In genomic region chr7:133491846-133492652, GRCh38 we compare ENCODE assay signal across 17 cellular contexts.
A peak's percentile ranks its signal among the peaks of the same experiment; 100 is the strongest.
DNase-seq lines count a peak whose midpoint lies in the region; TF ChIP-seq lines count a peak whose summit lies in the region.
"Had no signal": no experiment of that assay in that cellular context is flagged by ENCODE, and none has a peak within 500 bp of the region (broad histone marks: within the 10 kb centered on the region; RNA-seq: fewer than 3 reads in every experiment).

No MANE protein-coding gene starts in this region.

- POLR2A ChIA-PET in HEK293 (lab: Yijun Ruan, JAX) (no interaction called here), SK-N-SH (lab: Yijun Ruan, JAX) (no interaction called here)

- TF ChIP-seq POLR2A in spleen (IDR thresholded peaks at IDR 0.05) = no peak

- no peak; a peak in 1 of 4 replicates for TF ChIP-seq EP300 in SK-N-SH (IDR thresholded peaks at IDR 0.05; ENCODE audit: borderline replicate concordance in 1 of 2, low read depth in 1 of 2, low read length in 1 of 2)

- H3K9me3 ChIP-seq in HEK293 (ENCODE audit: control insufficient read depth, insufficient read depth, low read depth, low read length) (no peaks in the 10 kb centered on the region), SK-N-SH (no peaks in the 10 kb centered on the region), spleen (no peaks in the 10 kb centered on the region), neuronal stem cell (replicated peaks in 1 of 2; ENCODE audit: control insufficient read depth in 2 of 2, insufficient read depth in 1 of 2, low read depth in 1 of 2, low read length in 2 of 2) (peaks cover 0 to 1% of the 10 kb centered on the region in 2 donors)

- peaks cover 19% of the 10 kb centered on the region for H3K4me1 ChIP-seq in HEK293 (ENCODE audit: control insufficient read depth, insufficient read depth, low read length)
- H3K4me1 ChIP-seq in SK-N-SH (ENCODE audit: control insufficient read depth in 1 of 2, insufficient read depth in 2 of 2, low read depth in 1 of 2, low read length in 1 of 2) = peaks cover 5 to 8% of the 10 kb centered on the region in 2 experiments; a peak in 1 of 4 replicates
- no peaks in the 10 kb centered on the region for H3K4me1 ChIP-seq in spleen
- no peaks in the 10 kb centered on the region for H3K4me1 ChIP-seq in neuronal stem cell (ENCODE audit: control insufficient read depth in 2 of 2, insufficient read depth in 1 of 2, low read depth in 1 of 2, low read length in 2 of 2)
- H3K4me1 ChIP-seq: BLaER1 had no signal

- H3K36me3 ChIP-seq in HEK293 (ENCODE audit: control insufficient read depth in 2 of 2, insufficient read depth in 1 of 2, low read length in 2 of 2) (no peaks in the 10 kb centered on the region), SK-N-SH (replicated peaks in 1 of 2; ENCODE audit: control insufficient read depth in 1 of 2, insufficient read depth in 2 of 2, low read length in 1 of 2) (peaks cover 9 to 26% of the 10 kb centered on the region in 2 experiments), spleen (peaks cover 0 to 20% (median 0%) of the 10 kb centered on the region in 6 donors), neuronal stem cell (replicated peaks in 1 of 2; ENCODE audit: control insufficient read depth in 2 of 2, insufficient read depth in 2 of 2, low read length in 2 of 2) (peaks cover 2 to 5% of the 10 kb centered on the region in 2 donors)

- H3K27me3 ChIP-seq in SK-N-SH (ENCODE audit: insufficient read depth) (no peaks in the 10 kb centered on the region), spleen (replicated peaks in 1 of 7) (no peaks in the 10 kb centered on the region), neuronal stem cell (ENCODE audit: control insufficient read depth in 3 of 3, insufficient read depth in 3 of 3, low read depth in 1 of 3, low read length in 3 of 3) (no peaks in the 10 kb centered on the region)
- H3K27me3 ChIP-seq: BLaER1 had no signal

- no peak overlapping the region for H2AK5ac ChIP-seq in neuronal stem cell (ENCODE audit: low read depth, low read length)

- no peak overlapping the region for H2BK5ac ChIP-seq in neuronal stem cell (ENCODE audit: low read length)

- no peak overlapping the region for H3K4ac ChIP-seq in neuronal stem cell (ENCODE audit: low read length)

- TF ChIP-seq RAD21 in SK-N-SH (IDR thresholded peaks at IDR 0.05; ENCODE audit: low read length) = no peak

- no peak for TF ChIP-seq CTCF in HEK293 (tag by site-specific recombination; IDR thresholded peaks at IDR 0.05)
- no peak for TF ChIP-seq CTCF in SK-N-SH (IDR thresholded peaks at IDR 0.05)
- no peak for TF ChIP-seq CTCF in fibroblast of mammary gland (conservative IDR thresholded peaks at IDR 0.05; ENCODE audit: control insufficient read depth, insufficient read depth, low read depth, low read length)
- no peak for TF ChIP-seq CTCF in spleen (IDR thresholded peaks at IDR 0.05 in 8 of 11, conservative IDR thresholded peaks at IDR 0.05 in 3 of 11)

- H3K4me2 ChIP-seq in SK-N-SH = no peak overlapping the region
- H3K4me2 ChIP-seq in neuronal stem cell (ENCODE audit: insufficient read depth, low read length, poor library complexity, severe bottlenecking) = no peak overlapping the region
- H3K4me2 ChIP-seq: BLaER1 had no signal

- no peak overlapping the region for H4K8ac ChIP-seq in neuronal stem cell (ENCODE audit: low read depth, low read length)

- H3F3A ChIP-seq in SK-N-SH (replicated peaks; ENCODE audit: insufficient read depth) = peaks cover 13% of the 10 kb centered on the region

- H3K18ac ChIP-seq in neuronal stem cell (ENCODE audit: low read length) = no peak overlapping the region

- H4K91ac ChIP-seq in neuronal stem cell (ENCODE audit: low read depth, low read length, poor library complexity) = no peak overlapping the region

- no peak overlapping the region for H2BK15ac ChIP-seq in neuronal stem cell (ENCODE audit: low read length)

- intact Hi-C loops in spleen (cut with DNase I; ENCODE audit: low total_unique reads) = no loop called here

- H3K79me1 ChIP-seq in neuronal stem cell (ENCODE audit: low read depth, low read length) = no peaks in the 10 kb centered on the region

- H3K4me3 ChIP-seq in HEK293 (ENCODE audit: low read depth, low read length) (no peak overlapping the region), SK-N-SH (ENCODE audit: low read depth in 2 of 2, low read length in 1 of 2) (no peak overlapping the region), fibroblast of mammary gland (ENCODE audit: control insufficient read depth, low read depth, low read length) (no peak overlapping the region), spleen (no peak overlapping the region), neuronal stem cell (ENCODE audit: low read length in 2 of 2) (no peak overlapping the region)
- H3K4me3 ChIP-seq: BLaER1 had no signal

- H3K14ac ChIP-seq in neuronal stem cell (ENCODE audit: low read length) = no peak overlapping the region

- DNase-seq in A172 (ENCODE audit: low spot score) (peak; percentile 42), SK-N-SH (no peak), fibroblast of mammary gland (ENCODE audit: low read depth) (peak; percentile 8), spleen (no peak), NCI-H774 (lab: John Stamatoyannopoulos, UW) (no peak), neuronal stem cell (ENCODE audit: low spot score) (no peak), DMS53 treated with DMSO at 0.1 percent for 48 hours (lab: John Stamatoyannopoulos, UW; ENCODE audit: unreplicated experiment) (no peak)
- DNase-seq: activated CD8-positive, alpha-beta memory T cell treated with anti-CD3 and anti-CD28 coated beads, Interleukin-2, amount 50 U/mL, for 48 hours; anterior cingulate cortex; GDM1; kidney; NCI-H187; NCI-H748 treated with DMSO at 0.1 percent for 48 hours; stimulated activated CD4-positive, alpha-beta T cell treated with anti-CD3 and anti-CD28 coated beads, Interleukin-4, amount 100 ng/mL, for 1 hour; stimulated activated naive B cell treated with anti-CD40 and anti-IgM and Interleukin-4, amounts not matched to agents 10 μg/mL and 1 μg/mL and 100 μg/mL, for 72 hours had no signal

- H2BK120ac ChIP-seq in neuronal stem cell (ENCODE audit: low read depth, low read length) = no peak overlapping the region

- H3K9ac ChIP-seq in SK-N-SH (no peak overlapping the region), neuronal stem cell (ENCODE audit: low read depth, low read length, poor library complexity) (no peak overlapping the region)
- H3K9ac ChIP-seq: BLaER1 had no signal

- H3K27ac ChIP-seq in HEK293 (ENCODE audit: extremely low read depth, low read depth, low read length) = peak overlapping the region; percentile 70
- H3K27ac ChIP-seq in SK-N-SH (ENCODE audit: low read depth in 2 of 2, low read length in 1 of 2) = peak overlapping the region; percentile 3 to 9; a peak in 1 of 4 replicates
- no peak overlapping the region for H3K27ac ChIP-seq in spleen
- no peak overlapping the region for H3K27ac ChIP-seq in neuronal stem cell (replicated peaks; ENCODE audit: low read length)
- H3K27ac ChIP-seq: BLaER1 had no signal

- H3K23ac ChIP-seq in neuronal stem cell (ENCODE audit: low read depth, low read length, poor library complexity) = no peak overlapping the region

- WGBS in SK-N-SH (ENCODE audit: low lambda C conversion rate) = 89% methylated on average over 6 of the region's 6 CpGs
- WGBS in spleen, 5 donors = 95 to 98% (median 97%) methylated on average over 6 of the region's 6 CpGs
- WGBS in neuronal stem cell (ENCODE audit: extremely low coverage in 2 of 2, insufficient read length in 2 of 2, insufficient replicate concordance in 1 of 2), 2 donors = no CpG with 5 or more reads among the region's 6 CpGs

- H3K79me2 ChIP-seq in SK-N-SH (ENCODE audit: insufficient read depth) = no peaks in the 10 kb centered on the region

- no peaks in the 10 kb centered on the region for H3K9me2 ChIP-seq in SK-N-SH

- CTCF ChIA-PET in HEK293 (lab: Yijun Ruan, JAX) = interaction anchor here (0.5 kb wide), 1 partner anchor 57 kb away, joined by 3 read pairs; no protein-coding TSS in a partner anchor
- CTCF ChIA-PET in SK-N-SH (lab: Yijun Ruan, JAX) = interaction anchor here (1.0 kb wide), 1 partner anchor 22 kb away, joined by 3 read pairs; no protein-coding TSS in a partner anchor

- H4K20me1 ChIP-seq in SK-N-SH (ENCODE audit: insufficient read depth) = peaks cover 9% of the 10 kb centered on the region; the same call in 1 of the 2 replicates
- H4K20me1 ChIP-seq: BLaER1 had no signal

- H2AFZ ChIP-seq in SK-N-SH (ENCODE audit: low read depth) (no peak overlapping the region), neuronal stem cell (ENCODE audit: low read length) (no peak overlapping the region)

- no peak overlapping the region for H2BK12ac ChIP-seq in neuronal stem cell (ENCODE audit: low read length)

TF ChIP-seq in HEK293, 187 proteins besides CTCF, POLR2A, EP300 and RAD21 (continues in another document):
- TF ChIP-seq MEIS1 (CRISPR knock-in tag; IDR thresholded peaks at IDR 0.05; ENCODE audit: borderline replicate concordance) (no peak), ZNF776 (tag by site-specific recombination; IDR thresholded peaks at IDR 0.05; ENCODE audit: borderline replicate concordance) (no peak), WT1 (tag by site-specific recombination; IDR thresholded peaks at IDR 0.05) (peak; percentile 100), ZNF48 (tag by site-specific recombination; IDR thresholded peaks at IDR 0.05) (no peak), ZNF792 (tag by site-specific recombination; IDR thresholded peaks at IDR 0.05) (peak; percentile 91), ZNF580 (tag by site-specific recombination; IDR thresholded peaks at IDR 0.05) (peak; percentile 100), ZNF221 (tag by site-specific recombination; IDR thresholded peaks at IDR 0.05; ENCODE audit: borderline replicate concordance) (no peak)

TF ChIP-seq in SK-N-SH, 30 proteins besides CTCF, POLR2A, EP300 and RAD21 (continues in another document):
- TF ChIP-seq MEF2A (IDR thresholded peaks at IDR 0.05; ENCODE audit: borderline replicate concordance, low read depth) = no peak
- TF ChIP-seq JUND (IDR thresholded peaks at IDR 0.05) = peak; percentile 11; the same call in 1 of the 2 replicates
- peak; percentile 32; the same call in 1 of the 2 replicates for TF ChIP-seq PBX3 (IDR thresholded peaks at IDR 0.05)
- no peak for TF ChIP-seq EZH2phosphoT487 (IDR thresholded peaks at IDR 0.05; ENCODE audit: borderline replicate concordance, low read depth)
- TF ChIP-seq GATA2 (CRISPR knock-in tag; IDR thresholded peaks at IDR 0.05) = no peak

Comparison
In these comparisons a context has a peak if more than half of its experiments do, and no peak if none do; other contexts are left out.
1. DNase-seq: peak in A172 (single experiment) and fibroblast of mammary gland (single experiment); none in SK-N-SH (single experiment), spleen (single experiment), NCI-H774 (single experiment), neuronal stem cell (single experiment) and DMS53 treated with DMSO at 0.1 percent for 48 hours (single experiment).
2. H3K27ac ChIP-seq: peak in HEK293 (single experiment) and SK-N-SH (2 of 2); none in spleen (0 of 8) and neuronal stem cell (single experiment).